ENCODE assay signal across 11 cellular contexts in genomic region chr19:16586477-16586871, GRCh38. TPM values are rescaled to one million over a fixed set of nuclear protein-coding genes. Genes with fewer than 3 reads are reported as not detected.
A peak's percentile ranks its signal among the peaks of the same experiment; 100 is the strongest.
DNase-seq lines count a peak whose midpoint lies in the region; ATAC-seq and TF ChIP-seq lines count a peak whose summit lies in the region.
"Had no signal": no experiment of that assay in that cellular context is flagged by ENCODE, and none has a peak within 500 bp of the region (broad histone marks: within the 10 kb centered on the region; RNA-seq: fewer than 3 reads in every experiment).

No MANE protein-coding gene starts in this region.

- no peak overlapping the region for H3K4me3 ChIP-seq in HL-60 (replicated peaks; ENCODE audit: insufficient read depth, low read length)
- H3K4me3 ChIP-seq: thoracic aorta had no signal

- no peaks in the 10 kb centered on the region for H3K9me3 ChIP-seq in CD4-positive, alpha-beta T cell (ENCODE audit: control insufficient read depth, low read length)
- H3K9me3 ChIP-seq: thoracic aorta had no signal

- no peaks in the 10 kb centered on the region for H3K9me3 Mint-ChIP-seq in CD4-positive, alpha-beta T cell
- no peaks in the 10 kb centered on the region for H3K9me3 Mint-ChIP-seq in activated naive CD8-positive, alpha-beta T cell treated with anti-CD3 and anti-CD28 coated beads, Interleukin-2, amount 50 U/mL, for 24 hours
- H3K9me3 Mint-ChIP-seq in neural crest cell (no peaks in the 10 kb centered on the region), type B pancreatic cell (no peaks in the 10 kb centered on the region)

- no peaks in the 10 kb centered on the region for H3K27me3 ChIP-seq in CD4-positive, alpha-beta T cell (ENCODE audit: control insufficient read depth, insufficient read depth, low read length)
- H3K27me3 ChIP-seq in HL-60 (ENCODE audit: insufficient read depth, poor library complexity, severe bottlenecking): no peaks in the 10 kb centered on the region

- intact Hi-C loops in CD4-positive, alpha-beta T cell (cut with DNase I, micrococcal nuclease): loop anchor here in 1 of 2 experiments (1.0 kb wide), 1 partner anchor 18 kb away; no protein-coding TSS in a partner anchor

- no peaks in the 10 kb centered on the region for H3K27me3 Mint-ChIP-seq in CD4-positive, alpha-beta T cell
- no peaks in the 10 kb centered on the region for H3K27me3 Mint-ChIP-seq in activated naive CD8-positive, alpha-beta T cell treated with anti-CD3 and anti-CD28 coated beads, Interleukin-2, amount 50 U/mL, for 24 hours
- H3K27me3 Mint-ChIP-seq in neural crest cell (ENCODE audit: low read depth) (no peaks in the 10 kb centered on the region), type B pancreatic cell (no peaks in the 10 kb centered on the region)

- DNase-seq in CD4-positive, alpha-beta T cell: no peak
- DNase-seq in HL-60 (ENCODE audit: low read depth in 1 of 2, low spot score in 1 of 2) (no peak), neural crest cell (ENCODE audit: low read depth, low spot score) (no peak), DMS114 treated with DMSO at 0.1 percent for 48 hours (lab: John Stamatoyannopoulos, UW; ENCODE audit: unreplicated experiment) (no peak), type B pancreatic cell (ENCODE audit: extremely low spot score, unreplicated experiment) (no peak)
- no peak for DNase-seq in activated naive CD8-positive, alpha-beta T cell treated with anti-CD3 and anti-CD28 coated beads, Interleukin-2, amount 50 U/mL, for 24 hours
- DNase-seq in stimulated activated CD4-positive, alpha-beta T cell treated with anti-CD3 and anti-CD28 coated beads, Interleukin-2, amount 100 ng/mL, for 48 hours: no peak
- DNase-seq: NCI-H510A treated with DMSO at 0.1 percent for 48 hours, SW 1271 had no signal

- POLR2A ChIA-PET in CD4-positive, alpha-beta T cell (lab: Charles Lee): interaction anchor here (0.7 to 2.9 kb wide), 9 partner anchors 8 to 628 kb away, joined by 3 to 26 read pairs (median 6); partner anchors contain the start of genes MED26, SLC35E1 and SMIM7

- peaks cover 91% of the 10 kb centered on the region for H3K4me1 Mint-ChIP-seq in CD4-positive, alpha-beta T cell (ENCODE audit: low read depth)
- H3K4me1 Mint-ChIP-seq in activated naive CD8-positive, alpha-beta T cell treated with anti-CD3 and anti-CD28 coated beads, Interleukin-2, amount 50 U/mL, for 24 hours: peaks cover 89% of the 10 kb centered on the region
- H3K4me1 Mint-ChIP-seq in neural crest cell: peaks cover 53% of the 10 kb centered on the region
- H3K4me1 Mint-ChIP-seq in type B pancreatic cell (ENCODE audit: unreplicated experiment): peaks cover 48% of the 10 kb centered on the region

- no peak for TF ChIP-seq CTCF in CD4-positive, alpha-beta T cell (IDR thresholded peaks at IDR 0.05)
- TF ChIP-seq CTCF in HL-60 (IDR thresholded peaks at IDR 0.05; ENCODE audit: insufficient read depth, low read length): no peak
- TF ChIP-seq CTCF in neural crest cell (conservative IDR thresholded peaks at IDR 0.05): no peak
- TF ChIP-seq CTCF in type B pancreatic cell (conservative IDR thresholded peaks at IDR 0.05): no peak

- H3K27ac Mint-ChIP-seq in CD4-positive, alpha-beta T cell: peak overlapping the region; percentile 98
- peak overlapping the region; percentile 85 for H3K27ac Mint-ChIP-seq in activated naive CD8-positive, alpha-beta T cell treated with anti-CD3 and anti-CD28 coated beads, Interleukin-2, amount 50 U/mL, for 24 hours
- peak overlapping the region; percentile 75 for H3K27ac Mint-ChIP-seq in neural crest cell (ENCODE audit: unreplicated experiment)
- no peak overlapping the region for H3K27ac Mint-ChIP-seq in type B pancreatic cell

- H3K4me3 Mint-ChIP-seq in CD4-positive, alpha-beta T cell: peak overlapping the region; percentile 83
- peak overlapping the region; percentile 88 for H3K4me3 Mint-ChIP-seq in activated naive CD8-positive, alpha-beta T cell treated with anti-CD3 and anti-CD28 coated beads, Interleukin-2, amount 50 U/mL, for 24 hours
- H3K4me3 Mint-ChIP-seq in neural crest cell (no peak overlapping the region), type B pancreatic cell (no peak overlapping the region)

- no peaks in the 10 kb centered on the region for H3K36me3 Mint-ChIP-seq in CD4-positive, alpha-beta T cell (ENCODE audit: low read depth)
- H3K36me3 Mint-ChIP-seq in activated naive CD8-positive, alpha-beta T cell treated with anti-CD3 and anti-CD28 coated beads, Interleukin-2, amount 50 U/mL, for 24 hours (ENCODE audit: low read depth): peaks cover 3% of the 10 kb centered on the region
- no peaks in the 10 kb centered on the region for H3K36me3 Mint-ChIP-seq in neural crest cell (ENCODE audit: low read depth)
- no peaks in the 10 kb centered on the region for H3K36me3 Mint-ChIP-seq in type B pancreatic cell

- peak overlapping the region; percentile 77 for H3K27ac ChIP-seq in CD4-positive, alpha-beta T cell (ENCODE audit: low read depth, low read length)
- H3K27ac ChIP-seq in HL-60 (replicated peaks): peak overlapping the region; percentile 66; the same call in 1 of the 2 replicates
- H3K27ac ChIP-seq: thoracic aorta had no signal

- CTCF ChIA-PET in CD4-positive, alpha-beta T cell (lab: Charles Lee): interaction anchor here (0.9 to 2.1 kb wide), 4 partner anchors 12 to 42 kb away, joined by 3 to 15 read pairs (median 4); partner anchors contain the start of gene MED26

- ATAC-seq in CD4-positive, alpha-beta T cell (ENCODE audit: poor library complexity): no peak
- ATAC-seq in activated naive CD8-positive, alpha-beta T cell treated with anti-CD3 and anti-CD28 coated beads, Interleukin-2, amount 50 U/mL, for 24 hours: no peak
- ATAC-seq in HG03460 (IDR thresholded peaks at IDR 0.05; ENCODE audit: unreplicated experiment): no peak

RNA-seq across cellular contexts. Expression of gene SLC35E1, which starts 14.3 kb away (rescaled TPM):
- 10 to 100 TPM; 72.3 to 76.3 TPM for total RNA-seq in CD4-positive, alpha-beta T cell
- 30.4 and 32.5 TPM in 2 replicates for total RNA-seq in neural crest cell
- 44.5 and 52.7 TPM in 2 replicates for total RNA-seq in type B pancreatic cell (ENCODE audit: low replicate concordance)

RNA-seq across cellular contexts. Expression of gene MED26, which starts 41.5 kb away (rescaled TPM):
- 10 to 100 TPM; 50.4 to 52.4 TPM for total RNA-seq in CD4-positive, alpha-beta T cell
- total RNA-seq in neural crest cell: 11.7 and 11.8 TPM in 2 replicates
- total RNA-seq in type B pancreatic cell (ENCODE audit: low replicate concordance): 12.5 and 12.8 TPM in 2 replicates

RNA-seq across cellular contexts. Expression of gene CHERP, which starts 44.2 kb away (rescaled TPM):
- total RNA-seq in CD4-positive, alpha-beta T cell: 10 to 100 TPM; 47.1 to 48.2 TPM
- 93.3 and 95.7 TPM in 2 replicates for total RNA-seq in neural crest cell
- total RNA-seq in type B pancreatic cell (ENCODE audit: low replicate concordance): 61.0 and 70.8 TPM in 2 replicates

Comparison
In these comparisons a context has a peak if more than half of its experiments do, and no peak if none do; other contexts are left out.
1. H3K4me3 Mint-ChIP-seq: peak in CD4-positive, alpha-beta T cell (single experiment) and activated naive CD8-positive, alpha-beta T cell treated with anti-CD3 and anti-CD28 coated beads, Interleukin-2, amount 50 U/mL, for 24 hours (single experiment); none in neural crest cell (single experiment) and type B pancreatic cell (single experiment).